In genomic region chr5:150346592-150346991, GRCh38 we compare ENCODE assay signal across 20 cellular contexts. TPM values are rescaled to one million over a fixed set of nuclear protein-coding genes. Genes with fewer than 3 reads are reported as not detected.
DNase-seq lines count a peak whose midpoint lies in the region; ATAC-seq, FAIRE-seq and TF ChIP-seq lines count a peak whose summit lies in the region.
"Had no signal": no experiment of that assay in that cellular context is flagged by ENCODE, and none has a peak within 500 bp of the region (broad histone marks: within the 10 kb centered on the region; RNA-seq: fewer than 3 reads in every experiment).

No MANE protein-coding gene starts in this region.

- H3K4me1 Mint-ChIP-seq in brain (peaks cover 63% of the 10 kb centered on the region), neural progenitor cell (peaks cover 60% of the 10 kb centered on the region)

- TF ChIP-seq RAD21 in HepG2 (CRISPR knock-in tag; IDR thresholded peaks at IDR 0.05): no peak

- H3K36me3 Mint-ChIP-seq in brain (no peaks in the 10 kb centered on the region), neural progenitor cell (no peaks in the 10 kb centered on the region)
- H3K36me3 Mint-ChIP-seq: CD4-positive, CD25-positive, alpha-beta regulatory T cell had no signal

- peak overlapping the region in 3 of 5 experiments; percentile 22 to 94 (median 91) for H3K27ac Mint-ChIP-seq in brain
- H3K27ac Mint-ChIP-seq in neural progenitor cell: peak overlapping the region; percentile 76
- H3K27ac Mint-ChIP-seq: CD4-positive, CD25-positive, alpha-beta regulatory T cell; GM23338 had no signal

- no TSS peak for BruUV-seq in HepG2 (replicated peaks; lab: Mats Ljungman, UMichigan)

- H3K27me3 ChIP-seq in HepG2 (ENCODE audit: control insufficient read depth in 1 of 2, insufficient read depth in 2 of 2, low read length in 2 of 2) (no peaks in the 10 kb centered on the region; a peak in 1 of 5 replicates), right lobe of liver (no peaks in the 10 kb centered on the region), neural progenitor cell (no peaks in the 10 kb centered on the region)

- no peaks in the 10 kb centered on the region for H3K79me2 ChIP-seq in HepG2 (ENCODE audit: insufficient read depth, low read length)
- H3K79me2 ChIP-seq in neural progenitor cell (ENCODE audit: low read depth): no peaks in the 10 kb centered on the region

- TF ChIP-seq CTCF in HepG2 (CRISPR knock-in tag; IDR thresholded peaks at IDR 0.05) (no peak), right lobe of liver (IDR thresholded peaks at IDR 0.05) (no peak), brain (conservative IDR thresholded peaks at IDR 0.05) (no peak), neural progenitor cell (IDR thresholded peaks at IDR 0.05) (no peak), GM20000 (IDR thresholded peaks at IDR 0.05; ENCODE audit: extremely low read depth, missing control alignments) (no peak)

- H3K4me2 ChIP-seq in HepG2 (ENCODE audit: low read depth, low read length): no peak overlapping the region
- H3K4me2 ChIP-seq in neural progenitor cell: no peak overlapping the region
- H3K4me2 ChIP-seq: A549, GM23338 had no signal

- CTCF ChIA-PET in HepG2 (lab: Yijun Ruan, JAX; ENCODE audit: low intra/inter-chr PET ratio, low total read pairs): no interaction called here

- H3K9me3 ChIP-seq in HepG2 (ENCODE audit: low read length) (no peaks in the 10 kb centered on the region), right lobe of liver (no peaks in the 10 kb centered on the region), neural progenitor cell (ENCODE audit: low read depth) (no peaks in the 10 kb centered on the region)
- H3K9me3 ChIP-seq: A549, Caco-2 had no signal

- no peaks in the 10 kb centered on the region for H3K36me3 ChIP-seq in HepG2 (replicated peaks in 1 of 2; ENCODE audit: control insufficient read depth in 1 of 2, insufficient read depth in 2 of 2, low read length in 2 of 2)
- no peaks in the 10 kb centered on the region for H3K36me3 ChIP-seq in right lobe of liver
- H3K36me3 ChIP-seq in neural progenitor cell: no peaks in the 10 kb centered on the region

- H4K20me1 ChIP-seq in HepG2 (ENCODE audit: insufficient read depth, low read length): no peaks in the 10 kb centered on the region
- H4K20me1 ChIP-seq in neural progenitor cell (ENCODE audit: low read depth): no peaks in the 10 kb centered on the region

- H3K4me1 ChIP-seq in HepG2 (ENCODE audit: insufficient read depth, low read length) (peaks cover 56% of the 10 kb centered on the region), right lobe of liver (peaks cover 0 to 12% (median 5%) of the 10 kb centered on the region in 4 donors), neural progenitor cell (peaks cover 5% of the 10 kb centered on the region)
- H3K4me1 ChIP-seq: Caco-2 had no signal

- FAIRE-seq in HepG2 (lab: Jason Lieb, UNC): no peak
- FAIRE-seq: A549, D721Med, G401.6, GM12891, GM19239, H54 had no signal

- H3K9ac ChIP-seq in HepG2 (ENCODE audit: insufficient read depth, low read depth, low read length) (no peak overlapping the region), neural progenitor cell (no peak overlapping the region)

- TF ChIP-seq POLR2A in HepG2 (IDR thresholded peaks at IDR 0.05; ENCODE audit: insufficient read depth in 1 of 2, low read depth in 2 of 2, low read length in 2 of 2): no peak
- no peak for TF ChIP-seq POLR2A in right lobe of liver (IDR thresholded peaks at IDR 0.05)

- ATAC-seq in HepG2 (no peak), right lobe of liver (no peak)
- ATAC-seq: A549, GM23338 had no signal

- intact Hi-C loops in HepG2 (cut with micrococcal nuclease; ENCODE audit: unreplicated experiment): no loop called here
- intact Hi-C loops in right lobe of liver (cut with DNase I): loop anchor here in 1 of 2 donors (10.0 kb wide), 1 partner anchor 182 kb away; the partner anchor contains the start of gene CDX1

- H3K27ac ChIP-seq in HepG2 (ENCODE audit: extremely low read length, insufficient read depth, low read length): no peak overlapping the region
- no peak overlapping the region for H3K27ac ChIP-seq in right lobe of liver
- H3K27ac ChIP-seq in neural progenitor cell: no peak overlapping the region
- H3K27ac ChIP-seq: 22Rv1 had no signal

- H3K27me3 Mint-ChIP-seq in brain (peaks cover 2% of the 10 kb centered on the region), neural progenitor cell (ENCODE audit: insufficient read depth, low read depth) (peaks cover 7% of the 10 kb centered on the region)

- no peak overlapping the region for H2AFZ ChIP-seq in HepG2 (ENCODE audit: low read length)
- H2AFZ ChIP-seq in neural progenitor cell (replicated peaks): no peak overlapping the region
- H2AFZ ChIP-seq: GM23338 had no signal

- POLR2A ChIA-PET in HepG2 (lab: Yijun Ruan, JAX): no interaction called here

- TF ChIP-seq EP300 in HepG2 (IDR thresholded peaks at IDR 0.05; ENCODE audit: low read depth in 2 of 2, low read length in 2 of 2) (no peak), HepG2 (CRISPR knock-in tag; IDR thresholded peaks at IDR 0.05; ENCODE audit: borderline replicate concordance) (no peak)

- H3K4me3 ChIP-seq in HepG2 (replicated peaks in 1 of 3; ENCODE audit: insufficient read depth in 1 of 3, low read depth in 2 of 3, low read length in 3 of 3) (no peak overlapping the region), right lobe of liver (no peak overlapping the region), neural progenitor cell (no peak overlapping the region)
- H3K4me3 ChIP-seq: A549, GM23338 had no signal

- H3K4me3 Mint-ChIP-seq in brain: no peak overlapping the region
- H3K4me3 Mint-ChIP-seq in neural progenitor cell: peak overlapping the region; percentile 47
- H3K4me3 Mint-ChIP-seq: CD4-positive, CD25-positive, alpha-beta regulatory T cell; GM23338 had no signal

- 84% methylated on average over 4 of the region's 6 CpGs for WGBS in HepG2 (ENCODE audit: low lambda C conversion rate)
- WGBS in right lobe of liver (ENCODE audit: insufficient coverage, low coverage, low lambda C conversion rate, missing lambda C conversion rate): 88% methylated on average over 5 of the region's 6 CpGs

- H3K9me3 Mint-ChIP-seq in brain: peaks cover 0 to 4% (median 0%) of the 10 kb centered on the region in 5 experiments
- peaks cover 3% of the 10 kb centered on the region for H3K9me3 Mint-ChIP-seq in neural progenitor cell
- H3K9me3 Mint-ChIP-seq: CD4-positive, CD25-positive, alpha-beta regulatory T cell; GM23338 had no signal

- in situ Hi-C loops in HepG2 (cut with HindIII; ENCODE audit: extremely low pct_ligation_motif_present, low pct_unique_long_range_greater_than_20kb): no loop called here

- H3F3A ChIP-seq in neural progenitor cell (ENCODE audit: low read depth): no peaks in the 10 kb centered on the region

- DNase-seq in HepG2 (ENCODE audit: low spot score) (no peak), right lobe of liver (no peak), neural progenitor cell (ENCODE audit: low spot score) (no peak), NCI-H748 (lab: John Stamatoyannopoulos, UW; ENCODE audit: unreplicated experiment) (no peak), GM20000 (ENCODE audit: low spot score) (no peak), epidermal melanocyte (ENCODE audit: insufficient read length, low spot score) (no peak)
- DNase-seq: C1 segment of cervical spinal cord; Caco-2; CD4-positive, CD25-positive, alpha-beta regulatory T cell; HCEC 1CT had no signal

RNA-seq across cellular contexts. Expression of gene TCOF1, which starts 10.9 kb away (rescaled TPM):
- 41.6 and 44.5 TPM in 2 replicates for total RNA-seq in HepG2 (2016; rRNA removed; fragmentation: Illumina TruSeq; extraction: Trizol)
- 7.0 and 8.0 TPM in 2 replicates for total RNA-seq in HepG2 (2016; cell fraction: cytosol; rRNA removed; fragmentation: Illumina TruSeq; extraction: Trizol; ENCODE audit: low read depth)
- total RNA-seq in HepG2 (2016; cell fraction: insoluble cytoplasmic fraction; rRNA removed; fragmentation: Illumina TruSeq; extraction: Trizol): 34.8 and 42.9 TPM in 2 replicates
- 12.4 and 12.6 TPM in 2 replicates for total RNA-seq in HepG2 (2016; cell fraction: membrane; rRNA removed; fragmentation: Illumina TruSeq; extraction: Trizol)
- total RNA-seq in HepG2 (2016; cell fraction: nucleus; rRNA removed; fragmentation: Illumina TruSeq; extraction: Trizol): 38.8 and 43.2 TPM in 2 replicates
- polyA plus RNA-seq in HepG2 (2011; rRNA removed): 9.9 and 10.1 TPM in 2 replicates
- polyA plus RNA-seq in HepG2 (2011; cell fraction: cytosol; rRNA removed): 5.7 and 7.4 TPM in 2 replicates
- polyA plus RNA-seq in HepG2 (2011; cell fraction: nucleus; rRNA removed): 27.8 and 31.6 TPM in 2 replicates
- 14.9 and 19.7 TPM in 2 replicates for polyA plus RNA-seq in HepG2 (2012)
- polyA plus RNA-seq in HepG2 (2016; cell fraction: cytosol; fragmentation: Illumina TruSeq; extraction: Trizol; ENCODE audit: low read depth): 2.9 and 3.4 TPM in 2 replicates
- 38.4 and 54.0 TPM in 2 replicates for polyA plus RNA-seq in HepG2 (2016; cell fraction: insoluble cytoplasmic fraction; fragmentation: Illumina TruSeq; extraction: Trizol; ENCODE audit: low read depth)
- 6.2 and 8.3 TPM in 2 replicates for polyA plus RNA-seq in HepG2 (2016; cell fraction: membrane; fragmentation: Illumina TruSeq; extraction: Trizol; ENCODE audit: low read depth)
- 61.9 and 69.6 TPM in 2 replicates for polyA plus RNA-seq in HepG2 (2016; cell fraction: nucleus; fragmentation: Illumina TruSeq; extraction: Trizol; ENCODE audit: insufficient read depth, low read depth)
- 16.4 and 42.6 TPM in 2 replicates for polyA minus RNA-seq in HepG2 (2011; rRNA and poly(A)+ RNA removed; ENCODE audit: low replicate concordance)
- polyA minus RNA-seq in HepG2 (2011; cell fraction: cytosol; rRNA and poly(A)+ RNA removed): 9.8 and 12.7 TPM in 2 replicates
- 19.2 and 20.5 TPM in 2 replicates for polyA minus RNA-seq in HepG2 (2011; cell fraction: nucleus; rRNA and poly(A)+ RNA removed)
- total RNA-seq in right lobe of liver: 10 to 100 TPM in 2 of 6 experiments, 1 to 10 TPM in 4; 6.7 to 12.0 (median 8.9) TPM
- polyA plus RNA-seq in brain (ENCODE audit: insufficient read depth, low read depth, low replicate concordance): 34.8 TPM
- 37.9 and 79.8 TPM in 2 replicates for total RNA-seq in neural progenitor cell (ENCODE audit: low replicate concordance)

RNA-seq across cellular contexts. Expression of gene ARSI, which starts 43.9 kb away (rescaled TPM):
- total RNA-seq in HepG2 (2016; rRNA removed; fragmentation: Illumina TruSeq; extraction: Trizol) (17.6 and 33.9 TPM in 2 replicates), right lobe of liver (under 1 TPM in 5 of 6 experiments, not detected in 1; 0.06 to 0.51 (median 0.20) TPM), neural progenitor cell (ENCODE audit: low replicate concordance) (4.2 and 13.1 TPM in 2 replicates)
- total RNA-seq in HepG2 (2016; cell fraction: cytosol; rRNA removed; fragmentation: Illumina TruSeq; extraction: Trizol; ENCODE audit: low read depth): 3.1 and 3.4 TPM in 2 replicates
- total RNA-seq in HepG2 (2016; cell fraction: insoluble cytoplasmic fraction; rRNA removed; fragmentation: Illumina TruSeq; extraction: Trizol): 21.4 and 37.4 TPM in 2 replicates
- total RNA-seq in HepG2 (2016; cell fraction: membrane; rRNA removed; fragmentation: Illumina TruSeq; extraction: Trizol): 11.0 and 13.0 TPM in 2 replicates
- total RNA-seq in HepG2 (2016; cell fraction: nucleus; rRNA removed; fragmentation: Illumina TruSeq; extraction: Trizol): 25.8 and 28.7 TPM in 2 replicates
- polyA plus RNA-seq in HepG2 (2011; rRNA removed) (4.2 and 6.4 TPM in 2 replicates), brain (ENCODE audit: insufficient read depth, low read depth, low replicate concordance) (1.2 TPM)
- polyA plus RNA-seq in HepG2 (2011; cell fraction: cytosol; rRNA removed): 6.1 and 8.6 TPM in 2 replicates
- 5.3 and 5.7 TPM in 2 replicates for polyA plus RNA-seq in HepG2 (2011; cell fraction: nucleus; rRNA removed)
- polyA plus RNA-seq in HepG2 (2012): 2.2 and 3.5 TPM in 2 replicates
- 2.1 and 2.4 TPM in 2 replicates for polyA plus RNA-seq in HepG2 (2016; cell fraction: cytosol; fragmentation: Illumina TruSeq; extraction: Trizol; ENCODE audit: low read depth)
- 14.2 and 17.0 TPM in 2 replicates for polyA plus RNA-seq in HepG2 (2016; cell fraction: insoluble cytoplasmic fraction; fragmentation: Illumina TruSeq; extraction: Trizol; ENCODE audit: low read depth)
- polyA plus RNA-seq in HepG2 (2016; cell fraction: membrane; fragmentation: Illumina TruSeq; extraction: Trizol; ENCODE audit: low read depth): 5.0 and 7.0 TPM in 2 replicates
- 29.1 and 30.1 TPM in 2 replicates for polyA plus RNA-seq in HepG2 (2016; cell fraction: nucleus; fragmentation: Illumina TruSeq; extraction: Trizol; ENCODE audit: insufficient read depth, low read depth)
- polyA minus RNA-seq in HepG2 (2011; rRNA and poly(A)+ RNA removed; ENCODE audit: low replicate concordance): 0.07 and 16.9 TPM in 2 replicates
- polyA minus RNA-seq in HepG2 (2011; cell fraction: cytosol; rRNA and poly(A)+ RNA removed): 5.9 and 6.4 TPM in 2 replicates
- 4.8 and 6.6 TPM in 2 replicates for polyA minus RNA-seq in HepG2 (2011; cell fraction: nucleus; rRNA and poly(A)+ RNA removed)
- total RNA-seq: CD4-positive, CD25-positive, alpha-beta regulatory T cell; HT-29 had no signal
- polyA plus RNA-seq: CD4-positive, CD25-positive, alpha-beta regulatory T cell had no signal

RNA-seq across cellular contexts. Expression of gene CAMK2A, which starts 57.0 kb away (rescaled TPM):
- total RNA-seq in HepG2 (2016; rRNA removed; fragmentation: Illumina TruSeq; extraction: Trizol): 0.11 TPM in 1 of 2 replicates, not detected in the other
- not detected in 2 replicates for total RNA-seq in HepG2 (2016; cell fraction: cytosol; rRNA removed; fragmentation: Illumina TruSeq; extraction: Trizol; ENCODE audit: low read depth)
- 0.03 and 0.09 TPM in 2 replicates for total RNA-seq in HepG2 (2016; cell fraction: insoluble cytoplasmic fraction; rRNA removed; fragmentation: Illumina TruSeq; extraction: Trizol)
- not detected in 2 replicates for total RNA-seq in HepG2 (2016; cell fraction: membrane; rRNA removed; fragmentation: Illumina TruSeq; extraction: Trizol)
- 0.25 and 0.40 TPM in 2 replicates for total RNA-seq in HepG2 (2016; cell fraction: nucleus; rRNA removed; fragmentation: Illumina TruSeq; extraction: Trizol)
- polyA plus RNA-seq in HepG2 (2011; rRNA removed): 0.16 TPM in 1 of 2 replicates, not detected in the other
- 0.03 and 0.04 TPM in 2 replicates for polyA plus RNA-seq in HepG2 (2011; cell fraction: cytosol; rRNA removed)
- polyA plus RNA-seq in HepG2 (2011; cell fraction: nucleus; rRNA removed): 0.09 and 0.39 TPM in 2 replicates
- polyA plus RNA-seq in HepG2 (2012): 0.03 and 0.08 TPM in 2 replicates
- polyA plus RNA-seq in HepG2 (2016; cell fraction: cytosol; fragmentation: Illumina TruSeq; extraction: Trizol; ENCODE audit: low read depth): 0.06 TPM in 1 of 2 replicates, not detected in the other
- 0.05 TPM in 1 of 2 replicates, not detected in the other for polyA plus RNA-seq in HepG2 (2016; cell fraction: insoluble cytoplasmic fraction; fragmentation: Illumina TruSeq; extraction: Trizol; ENCODE audit: low read depth)
- not detected in 2 replicates for polyA plus RNA-seq in HepG2 (2016; cell fraction: membrane; fragmentation: Illumina TruSeq; extraction: Trizol; ENCODE audit: low read depth)
- polyA plus RNA-seq in HepG2 (2016; cell fraction: nucleus; fragmentation: Illumina TruSeq; extraction: Trizol; ENCODE audit: insufficient read depth, low read depth): 0.34 and 0.43 TPM in 2 replicates
- polyA minus RNA-seq in HepG2 (2011; rRNA and poly(A)+ RNA removed; ENCODE audit: low replicate concordance): 0.14 TPM in 1 of 2 replicates, not detected in the other
- polyA minus RNA-seq in HepG2 (2011; cell fraction: cytosol; rRNA and poly(A)+ RNA removed): not detected in 2 replicates
- polyA minus RNA-seq in HepG2 (2011; cell fraction: nucleus; rRNA and poly(A)+ RNA removed): 0.12 TPM in 1 of 2 replicates, not detected in the other
- under 1 TPM in 3 of 6 experiments, not detected in 3; 0.10 to 0.26 (median 0.23) TPM for total RNA-seq in right lobe of liver
- 116 TPM for polyA plus RNA-seq in brain (ENCODE audit: insufficient read depth, low read depth, low replicate concordance)
- 0.09 and 0.28 TPM in 2 replicates for total RNA-seq in neural progenitor cell (ENCODE audit: low replicate concordance)
- total RNA-seq: Caco-2; CD4-positive, CD25-positive, alpha-beta regulatory T cell; GM23338; HT-29 had no signal
- polyA plus RNA-seq: CD4-positive, CD25-positive, alpha-beta regulatory T cell had no signal
